In genomic region chr12:110199360-110200123, GRCh38 we compare ENCODE assay signal across 10 cellular contexts.
DNase-seq lines count a peak whose midpoint lies in the region; ATAC-seq and TF ChIP-seq lines count a peak whose summit lies in the region.
"Had no signal": no experiment of that assay in that cellular context is flagged by ENCODE, and none has a peak within 500 bp of the region (broad histone marks: within the 10 kb centered on the region; RNA-seq: fewer than 3 reads in every experiment).

No MANE protein-coding gene starts in this region.

- peak overlapping the region; percentile 21 for H3K4me2 ChIP-seq in H9 (ENCODE audit: insufficient read depth, insufficient read length, low read length)

- no peaks in the 10 kb centered on the region for H3K79me2 ChIP-seq in H9 (ENCODE audit: insufficient read depth, low read length)

- H2BK120ac ChIP-seq in H9 (ENCODE audit: low read depth, low read length, poor library complexity, severe bottlenecking), result no peak overlapping the region

- H2BK5ac ChIP-seq in H9 (ENCODE audit: insufficient read length, low read length), result no peak overlapping the region

- H3K27ac ChIP-seq in H9 (ENCODE audit: insufficient read length, low read depth, low read length) (peak overlapping the region; percentile 8), iPS-20b (ENCODE audit: low read length) (no peak overlapping the region), transverse colon (no peak overlapping the region), ovary (no peak overlapping the region)
- H3K27ac ChIP-seq: heart right ventricle had no signal

- H3K27ac Mint-ChIP-seq in H9, result peak overlapping the region; percentile 3 to 58 (median 4); a peak in 6 of 7 replicates

- no peak overlapping the region for H3K56ac ChIP-seq in H9 (ENCODE audit: insufficient read length, low read depth, low read length)

- no peaks in the 10 kb centered on the region for H3K9me3 ChIP-seq in H9 (ENCODE audit: control insufficient read depth, low read depth, low read length)
- H3K9me3 ChIP-seq in iPS-20b (ENCODE audit: insufficient read depth, low read depth, low read length), result no peaks in the 10 kb centered on the region
- no peaks in the 10 kb centered on the region for H3K9me3 ChIP-seq in transverse colon
- no peaks in the 10 kb centered on the region for H3K9me3 ChIP-seq in ovary
- H3K9me3 ChIP-seq: heart right ventricle had no signal

- H2AFZ ChIP-seq in H9 (ENCODE audit: low read length), result no peak overlapping the region

- H4K91ac ChIP-seq in H9 (ENCODE audit: insufficient read length, low read depth, low read length), result no peak overlapping the region

- intact Hi-C loops in transverse colon (cut with DNase I; ENCODE audit: low total_unique reads), result no loop called here
- intact Hi-C loops in ovary (cut with DNase I), result no loop called here

- no peaks in the 10 kb centered on the region for H3K9me3 Mint-ChIP-seq in H9

- no peak overlapping the region for H2BK15ac ChIP-seq in H9 (ENCODE audit: low read depth, low read length)

- H4K8ac ChIP-seq in H9 (replicated peaks; ENCODE audit: insufficient read length, low read depth, low read length), result no peak overlapping the region

- TF ChIP-seq CTCF in AG10803 (conservative IDR thresholded peaks at IDR 0.05; ENCODE audit: low read length) (no peak), H9 (conservative IDR thresholded peaks at IDR 0.05) (no peak), transverse colon (IDR thresholded peaks at IDR 0.05) (no peak), ovary (IDR thresholded peaks at IDR 0.05) (no peak)

- H3K27me3 ChIP-seq in H9 (ENCODE audit: insufficient read depth, low read length), result no peaks in the 10 kb centered on the region
- no peaks in the 10 kb centered on the region for H3K27me3 ChIP-seq in iPS-20b (ENCODE audit: insufficient read depth, low read length)
- H3K27me3 ChIP-seq in transverse colon, result no peaks in the 10 kb centered on the region
- H3K27me3 ChIP-seq in ovary, result no peaks in the 10 kb centered on the region
- H3K27me3 ChIP-seq: heart right ventricle had no signal

- H3K14ac ChIP-seq in H9 (ENCODE audit: insufficient read depth, low read length), result peak overlapping the region; percentile 18; the same call in 1 of the 2 replicates

- no peak overlapping the region for H2BK12ac ChIP-seq in H9 (ENCODE audit: insufficient read length, low read depth, low read length)

- H3K4me3 ChIP-seq in AG10803 (ENCODE audit: low read length) (no peak overlapping the region), iPS-20b (ENCODE audit: low read length) (peak overlapping the region; percentile 12; the same call in 1 of the 2 replicates), transverse colon (no peak overlapping the region), ovary (no peak overlapping the region)
- H3K4me3 ChIP-seq: heart right ventricle had no signal

- H3K27me3 Mint-ChIP-seq in H9 (ENCODE audit: low read depth), result no peaks in the 10 kb centered on the region

- DNase-seq in AG10803 (ENCODE audit: low read depth), result peak; percentile 60
- peak; percentile 49 for DNase-seq in H9
- peak; percentile 6 to 7 for DNase-seq in activated CD4-positive, alpha-beta T cell treated with anti-CD3 and anti-CD28 coated beads, Interleukin-2, amount 50 U/mL, for 48 hours
- no peak for DNase-seq in transverse colon
- no peak for DNase-seq in ovary
- DNase-seq: activated CD4-positive, CD25-positive, alpha-beta regulatory T cell; heart right ventricle had no signal

- H3K23ac ChIP-seq in H9 (ENCODE audit: insufficient read length, low read depth, low read length), result no peak overlapping the region

- no peak overlapping the region for H3K9ac ChIP-seq in H9 (ENCODE audit: extremely low read depth, insufficient read length, low read length)
- peak overlapping the region; percentile 46; the same call in 1 of the 2 replicates for H3K9ac ChIP-seq in iPS-20b (ENCODE audit: low read depth, low read length)

- H2BK20ac ChIP-seq in H9 (ENCODE audit: low read depth, low read length, poor library complexity, severe bottlenecking), result no peak overlapping the region

- peaks cover 10% of the 10 kb centered on the region in 2 experiments for H3K4me1 Mint-ChIP-seq in H9

- H3K4ac ChIP-seq in H9 (ENCODE audit: low read depth, low read length), result no peak overlapping the region

- no peak overlapping the region for H3T11ph ChIP-seq in H9 (ENCODE audit: low read length)

- no peaks in the 10 kb centered on the region for H3K79me1 ChIP-seq in H9 (ENCODE audit: insufficient read depth, low read depth, low read length, poor library complexity, severe bottlenecking)

- H3K36me3 Mint-ChIP-seq in H9 (ENCODE audit: insufficient read depth in 1 of 3, low read depth in 3 of 3), result peaks cover 0 to 1% (median 0%) of the 10 kb centered on the region in 3 experiments; a peak in 2 of 7 replicates

- no peak for TF ChIP-seq EP300 in transverse colon (IDR thresholded peaks at IDR 0.05; ENCODE audit: low read depth)
- no peak for TF ChIP-seq EP300 in ovary (IDR thresholded peaks at IDR 0.05)

- peaks cover 13% of the 10 kb centered on the region; the same call in 1 of the 2 replicates for H3K36me3 ChIP-seq in iPS-20b (ENCODE audit: insufficient read depth, low read depth, low read length)
- peaks cover 0 to 6% (median 0%) of the 10 kb centered on the region in 4 donors for H3K36me3 ChIP-seq in transverse colon
- no peaks in the 10 kb centered on the region for H3K36me3 ChIP-seq in ovary

- no peak overlapping the region for H4K5ac ChIP-seq in H9 (ENCODE audit: insufficient read length, low read depth, low read length)

- peaks cover 3% of the 10 kb centered on the region; the same call in 1 of the 2 replicates for H3K4me1 ChIP-seq in H9 (ENCODE audit: insufficient read depth, low read length)
- H3K4me1 ChIP-seq in iPS-20b (ENCODE audit: insufficient read depth, low read length), result peaks cover 12% of the 10 kb centered on the region
- no peaks in the 10 kb centered on the region for H3K4me1 ChIP-seq in transverse colon
- H3K4me1 ChIP-seq in ovary (ENCODE audit: insufficient read depth), result peaks cover 10% of the 10 kb centered on the region

- no peaks in the 10 kb centered on the region for H4K20me1 ChIP-seq in H9 (ENCODE audit: control insufficient read depth, insufficient read depth, insufficient read length)

- no peak overlapping the region for H2AK5ac ChIP-seq in H9 (ENCODE audit: insufficient read length, low read length)

- WGBS in H9 (ENCODE audit: extremely low coverage, insufficient read length, low lambda C conversion rate), result no CpG with 5 or more reads among the region's 6 CpGs
- WGBS in transverse colon (ENCODE audit: low coverage in 1 of 2), 2 donors, result 51 to 90% methylated on average over 3 to 6 of the region's 6 CpGs
- WGBS in ovary, 3 donors, result 5 to 11% (median 6%) methylated on average over 6 of the region's 6 CpGs

- H3K18ac ChIP-seq in H9 (ENCODE audit: insufficient read length, low read depth, low read length), result peak overlapping the region; percentile 43

- no peak overlapping the region for H3K4me3 Mint-ChIP-seq in H9

- TF ChIP-seq POLR2A in transverse colon (IDR thresholded peaks at IDR 0.05) (no peak), ovary (IDR thresholded peaks at IDR 0.05) (no peak)

- ATAC-seq in HG02763 (IDR thresholded peaks at IDR 0.05; ENCODE audit: unreplicated experiment) (no peak), HG02759 (IDR thresholded peaks at IDR 0.05; ENCODE audit: unreplicated experiment) (no peak)

- in situ Hi-C loops in transverse colon (cut with MboI; ENCODE audit: low pct_ligation_motif_present in 1 of 4, low pct_unique_long_range_greater_than_20kb in 1 of 4, low sequenced_read_pairs in 3 of 4), result no loop called here

- no peaks in the 10 kb centered on the region for H3K23me2 ChIP-seq in H9 (ENCODE audit: insufficient read length, low read depth, low read length, poor library complexity, severe bottlenecking)

Comparison
In these comparisons a context has a peak if more than half of its experiments do, and no peak if none do; other contexts are left out.
1. DNase-seq: peak in AG10803 (single experiment), H9 (single experiment) and activated CD4-positive, alpha-beta T cell treated with anti-CD3 and anti-CD28 coated beads, Interleukin-2, amount 50 U/mL, for 48 hours (2 of 2); none in transverse colon (single experiment) and ovary (0 of 5).